Comparison of ENCODE assay signal across 22 cellular contexts in genomic region chr4:179415016-179415841, GRCh38.
A peak's percentile ranks its signal among the peaks of the same experiment; 100 is the strongest.
DNase-seq lines count a peak whose midpoint lies in the region; FAIRE-seq and TF ChIP-seq lines count a peak whose summit lies in the region.
"Had no signal": no experiment of that assay in that cellular context is flagged by ENCODE, and none has a peak within 500 bp of the region (broad histone marks: within the 10 kb centered on the region; RNA-seq: fewer than 3 reads in every experiment).

No MANE protein-coding gene starts in this region.

- TF ChIP-seq CTCF in epithelial cell of esophagus (IDR thresholded peaks at IDR 0.05; ENCODE audit: insufficient read depth, low read depth, low read length, missing control alignments) (no peak), retinal pigment epithelial cell (conservative IDR thresholded peaks at IDR 0.05; ENCODE audit: low read depth, low read length) (no peak)

- TF ChIP-seq POLR2A in H54 (IDR thresholded peaks at IDR 0.05; ENCODE audit: low read depth, low read length), result no peak

- peak; percentile 1 for DNase-seq in H54 (ENCODE audit: insufficient read length, low spot score)
- DNase-seq in NCI-H748 treated with DMSO at 0.1 percent for 48 hours (lab: John Stamatoyannopoulos, UW), result peak; percentile 51
- DNase-seq in epithelial cell of esophagus (ENCODE audit: low read depth), result peak; percentile 57
- peak; percentile 25 for DNase-seq in retinal pigment epithelial cell (ENCODE audit: low read depth)
- no peak for DNase-seq in AG08395 (ENCODE audit: low spot score)
- no peak for DNase-seq in activated CD4-positive, alpha-beta T cell treated with anti-CD3 and anti-CD28 coated beads for 1 hour
- no peak for DNase-seq in cerebellum (ENCODE audit: low spot score)
- DNase-seq in T-helper 9 cell, result no peak
- DNase-seq: activated CD4-positive, alpha-beta T cell treated with anti-CD3 and anti-CD28 coated beads, Interleukin-2, amount 10 ng/mL, durations not matched to agents 24 days and 14 days; amygdala; DND-41; endodermal cell; GOT3; NCI-H1092; NCI-H774; Peyer's patch; stimulated activated CD4-positive, alpha-beta T cell treated with anti-CD3 and anti-CD28 coated beads, Interleukin-12 subunit alpha, Interleukin-12 subunit beta, amount 100 ng/mL, for 4 hours had no signal

- no peak for FAIRE-seq in H54 (lab: Jason Lieb, UNC)
- FAIRE-seq: K562, keratinocyte had no signal

- H3K4me3 ChIP-seq in epithelial cell of esophagus (ENCODE audit: low read length) (no peak overlapping the region), retinal pigment epithelial cell (ENCODE audit: low read length) (no peak overlapping the region)
- H3K4me3 ChIP-seq: BLaER1 treated with 17β-estradiol and CSF1 and Interleukin-3, amounts not matched to agents 10 nM and 100 nM; hepatocyte; K562; Peyer's patch; thoracic aorta had no signal

Comparison
In these comparisons a context has a peak if more than half of its experiments do, and no peak if none do; other contexts are left out.
1. DNase-seq: peak in H54 (single experiment), NCI-H748 treated with DMSO at 0.1 percent for 48 hours (single experiment), epithelial cell of esophagus (single experiment) and retinal pigment epithelial cell (single experiment); none in AG08395 (single experiment), activated CD4-positive, alpha-beta T cell treated with anti-CD3 and anti-CD28 coated beads for 1 hour (single experiment), cerebellum (single experiment) and T-helper 9 cell (single experiment).